10 cellular contexts compared by ENCODE assay signal in the genomic region with DNA sequence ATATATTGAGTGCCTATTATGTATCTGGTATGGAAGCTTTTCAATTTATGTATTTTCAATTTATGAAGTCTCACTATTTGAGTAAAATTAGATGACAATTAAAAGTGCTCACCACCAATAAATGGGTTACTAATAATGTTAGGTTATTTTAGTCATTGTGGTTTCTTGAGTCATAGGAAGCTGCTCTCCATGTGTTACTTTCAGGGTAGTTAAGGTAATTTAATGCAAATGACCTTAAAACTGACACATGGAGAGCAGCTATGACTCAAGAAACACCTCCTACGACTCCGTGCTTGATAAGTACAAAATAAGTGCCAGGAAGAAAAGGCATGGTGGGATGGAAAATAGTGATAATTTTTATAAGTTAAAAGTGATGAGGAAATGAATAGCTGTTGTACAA. TPM values are rescaled to one million over a fixed set of nuclear protein-coding genes. Genes with fewer than 3 reads are reported as not detected.
DNase-seq lines count a peak whose midpoint lies in the region; ATAC-seq and TF ChIP-seq lines count a peak whose summit lies in the region.
"Had no signal": no experiment of that assay in that cellular context is flagged by ENCODE, and none has a peak within 500 bp of the region (broad histone marks: within the 10 kb centered on the region; RNA-seq: fewer than 3 reads in every experiment).

No MANE protein-coding gene starts in this region.

- no peak overlapping the region for H3K27ac Mint-ChIP-seq in activated CD8-positive, alpha-beta T cell treated with anti-CD3 and anti-CD28 coated beads for 36 hours
- no peak overlapping the region for H3K27ac Mint-ChIP-seq in activated CD8-positive, alpha-beta T cell treated with anti-CD3 and anti-CD28 coated beads, Interleukin-2, amount 10 ng/mL, durations not matched to agents 7 days and 5 days
- H3K27ac Mint-ChIP-seq in stimulated activated naive B cell treated with anti-CD40 and anti-IgM and Interleukin-4, amounts not matched to agents 10 μg/mL and 1 μg/mL and 100 μg/mL, for 72 hours: no peak overlapping the region
- H3K27ac Mint-ChIP-seq in H9: no peak overlapping the region

- H3K18ac ChIP-seq in H9 (ENCODE audit: insufficient read length, low read depth, low read length): no peak overlapping the region

- H2BK120ac ChIP-seq in H9 (ENCODE audit: low read depth, low read length, poor library complexity, severe bottlenecking): no peak overlapping the region

- H3K9me3 ChIP-seq in SJCRH30 (replicated peaks): no peaks in the 10 kb centered on the region
- no peaks in the 10 kb centered on the region for H3K9me3 ChIP-seq in prostate gland
- H3K9me3 ChIP-seq in H9 (ENCODE audit: control insufficient read depth, low read depth, low read length): no peaks in the 10 kb centered on the region

- H4K8ac ChIP-seq in H9 (replicated peaks; ENCODE audit: insufficient read length, low read depth, low read length): no peak overlapping the region

- H3K56ac ChIP-seq in H9 (ENCODE audit: insufficient read length, low read depth, low read length): no peak overlapping the region

- TF ChIP-seq CTCF in activated CD8-positive, alpha-beta T cell treated with anti-CD3 and anti-CD28 coated beads for 36 hours (IDR thresholded peaks at IDR 0.05): no peak
- TF ChIP-seq CTCF in prostate gland (IDR thresholded peaks at IDR 0.05) (no peak), H9 (conservative IDR thresholded peaks at IDR 0.05) (no peak)

- H3K4me3 Mint-ChIP-seq in activated CD8-positive, alpha-beta T cell treated with anti-CD3 and anti-CD28 coated beads for 36 hours: no peak overlapping the region
- no peak overlapping the region for H3K4me3 Mint-ChIP-seq in activated CD8-positive, alpha-beta T cell treated with anti-CD3 and anti-CD28 coated beads, Interleukin-2, amount 10 ng/mL, durations not matched to agents 7 days and 5 days
- H3K4me3 Mint-ChIP-seq in stimulated activated naive B cell treated with anti-CD40 and anti-IgM and Interleukin-4, amounts not matched to agents 10 μg/mL and 1 μg/mL and 100 μg/mL, for 72 hours: no peak overlapping the region
- H3K4me3 Mint-ChIP-seq in H9: no peak overlapping the region

- H3K4me2 ChIP-seq in H9 (ENCODE audit: insufficient read depth, insufficient read length, low read length): no peak overlapping the region
- H3K4me2 ChIP-seq: KMS-11 had no signal

- no peak for TF ChIP-seq POLR2A in prostate gland (IDR thresholded peaks at IDR 0.05)

- H2BK20ac ChIP-seq in H9 (ENCODE audit: low read depth, low read length, poor library complexity, severe bottlenecking): no peak overlapping the region

- no peak overlapping the region for H4K91ac ChIP-seq in H9 (ENCODE audit: insufficient read length, low read depth, low read length)

- no peak overlapping the region for H3K4me3 ChIP-seq in SJCRH30
- H3K4me3 ChIP-seq in prostate gland: no peak overlapping the region
- H3K4me3 ChIP-seq: skin epidermis had no signal

- H3K36me3 ChIP-seq in SJCRH30: no peaks in the 10 kb centered on the region
- H3K36me3 ChIP-seq in prostate gland: no peaks in the 10 kb centered on the region

- ATAC-seq in activated CD8-positive, alpha-beta T cell treated with anti-CD3 and anti-CD28 coated beads for 36 hours: peak; percentile 65
- ATAC-seq in activated CD8-positive, alpha-beta T cell treated with anti-CD3 and anti-CD28 coated beads, Interleukin-2, amount 10 ng/mL, durations not matched to agents 7 days and 5 days: no peak
- peak; percentile 85 for ATAC-seq in HG02943 (IDR thresholded peaks at IDR 0.05; ENCODE audit: low read depth, unreplicated experiment)
- ATAC-seq in stimulated activated naive B cell treated with anti-CD40 and anti-IgM and Interleukin-4, amounts not matched to agents 10 μg/mL and 1 μg/mL and 100 μg/mL, for 72 hours (replicated peaks): peak; percentile 58 to 82

- H3K36me3 Mint-ChIP-seq in activated CD8-positive, alpha-beta T cell treated with anti-CD3 and anti-CD28 coated beads for 36 hours (ENCODE audit: low read depth): no peaks in the 10 kb centered on the region
- no peaks in the 10 kb centered on the region for H3K36me3 Mint-ChIP-seq in activated CD8-positive, alpha-beta T cell treated with anti-CD3 and anti-CD28 coated beads, Interleukin-2, amount 10 ng/mL, durations not matched to agents 7 days and 5 days (ENCODE audit: low read depth)
- no peaks in the 10 kb centered on the region for H3K36me3 Mint-ChIP-seq in stimulated activated naive B cell treated with anti-CD40 and anti-IgM and Interleukin-4, amounts not matched to agents 10 μg/mL and 1 μg/mL and 100 μg/mL, for 72 hours
- no peaks in the 10 kb centered on the region for H3K36me3 Mint-ChIP-seq in H9 (ENCODE audit: insufficient read depth in 1 of 3, low read depth in 3 of 3)

- H3K9me3 Mint-ChIP-seq in activated CD8-positive, alpha-beta T cell treated with anti-CD3 and anti-CD28 coated beads for 36 hours: peaks cover 5% of the 10 kb centered on the region
- no peaks in the 10 kb centered on the region for H3K9me3 Mint-ChIP-seq in activated CD8-positive, alpha-beta T cell treated with anti-CD3 and anti-CD28 coated beads, Interleukin-2, amount 10 ng/mL, durations not matched to agents 7 days and 5 days (ENCODE audit: insufficient read depth)
- H3K9me3 Mint-ChIP-seq in stimulated activated naive B cell treated with anti-CD40 and anti-IgM and Interleukin-4, amounts not matched to agents 10 μg/mL and 1 μg/mL and 100 μg/mL, for 72 hours: peaks cover 3 to 11% of the 10 kb centered on the region in 2 donors
- peaks cover 0 to 5% of the 10 kb centered on the region in 2 experiments; a peak in 2 of 5 replicates for H3K9me3 Mint-ChIP-seq in H9

- no peak overlapping the region for H3K4ac ChIP-seq in H9 (ENCODE audit: low read depth, low read length)

- no peak overlapping the region for H3K9ac ChIP-seq in H9 (ENCODE audit: extremely low read depth, insufficient read length, low read length)
- H3K9ac ChIP-seq: KMS-11 had no signal

- DNase-seq in activated CD8-positive, alpha-beta T cell treated with anti-CD3 and anti-CD28 coated beads for 36 hours: no peak
- DNase-seq in activated CD8-positive, alpha-beta T cell treated with anti-CD3 and anti-CD28 coated beads, Interleukin-2, amount 10 ng/mL, durations not matched to agents 7 days and 5 days: no peak
- DNase-seq in SJCRH30 (no peak), prostate gland (ENCODE audit: low spot score) (no peak), H9 (no peak), activated T-cell treated with anti-CD3 and anti-CD28 coated beads for 4 hours (no peak)
- DNase-seq in stimulated activated naive B cell treated with anti-CD40 and anti-IgM and Interleukin-4, amounts not matched to agents 10 μg/mL and 1 μg/mL and 100 μg/mL, for 72 hours: no peak

- H3K27ac ChIP-seq in SJCRH30: peak overlapping the region; percentile 48
- no peak overlapping the region for H3K27ac ChIP-seq in prostate gland
- no peak overlapping the region for H3K27ac ChIP-seq in H9 (ENCODE audit: insufficient read length, low read depth, low read length)
- H3K27ac ChIP-seq: KMS-11 had no signal

- H3K23me2 ChIP-seq in H9 (ENCODE audit: insufficient read length, low read depth, low read length, poor library complexity, severe bottlenecking): peaks cover 4% of the 10 kb centered on the region

- H3K27me3 Mint-ChIP-seq in activated CD8-positive, alpha-beta T cell treated with anti-CD3 and anti-CD28 coated beads for 36 hours: no peaks in the 10 kb centered on the region
- no peaks in the 10 kb centered on the region for H3K27me3 Mint-ChIP-seq in activated CD8-positive, alpha-beta T cell treated with anti-CD3 and anti-CD28 coated beads, Interleukin-2, amount 10 ng/mL, durations not matched to agents 7 days and 5 days (ENCODE audit: low read depth)
- no peaks in the 10 kb centered on the region for H3K27me3 Mint-ChIP-seq in stimulated activated naive B cell treated with anti-CD40 and anti-IgM and Interleukin-4, amounts not matched to agents 10 μg/mL and 1 μg/mL and 100 μg/mL, for 72 hours
- no peaks in the 10 kb centered on the region for H3K27me3 Mint-ChIP-seq in H9 (ENCODE audit: low read depth)

- H3K27me3 ChIP-seq in SJCRH30: no peaks in the 10 kb centered on the region
- H3K27me3 ChIP-seq in prostate gland (replicated peaks; ENCODE audit: insufficient read depth): no peaks in the 10 kb centered on the region
- H3K27me3 ChIP-seq in H9 (ENCODE audit: insufficient read depth, low read length): no peaks in the 10 kb centered on the region

- intact Hi-C loops in activated CD8-positive, alpha-beta T cell treated with anti-CD3 and anti-CD28 coated beads for 36 hours (cut with micrococcal nuclease): no loop called here
- intact Hi-C loops in prostate gland (cut with DNase I): no loop called here

- no peak overlapping the region for H2BK12ac ChIP-seq in H9 (ENCODE audit: insufficient read length, low read depth, low read length)

- H3K79me2 ChIP-seq in H9 (ENCODE audit: insufficient read depth, low read length): no peaks in the 10 kb centered on the region

- POLR2A ChIA-PET in activated CD8-positive, alpha-beta T cell treated with anti-CD3 and anti-CD28 coated beads for 36 hours (lab: Charles Lee): no interaction called here
- POLR2A ChIA-PET in activated CD8-positive, alpha-beta T cell treated with anti-CD3 and anti-CD28 coated beads, Interleukin-2, amount 10 ng/mL, durations not matched to agents 7 days and 5 days (lab: Charles Lee): no interaction called here

- H3T11ph ChIP-seq in H9 (ENCODE audit: low read length): no peak overlapping the region

- no peak overlapping the region for H3K14ac ChIP-seq in H9 (ENCODE audit: insufficient read depth, low read length)

- H4K20me1 ChIP-seq in H9 (ENCODE audit: control insufficient read depth, insufficient read depth, insufficient read length): no peaks in the 10 kb centered on the region

- H3K4me1 ChIP-seq in SJCRH30 (peaks cover 11% of the 10 kb centered on the region; the same call in 1 of the 2 replicates), prostate gland (replicated peaks) (no peaks in the 10 kb centered on the region), H9 (ENCODE audit: insufficient read depth, low read length) (no peaks in the 10 kb centered on the region)

- no peak overlapping the region for H2AFZ ChIP-seq in H9 (ENCODE audit: low read length)

- no peaks in the 10 kb centered on the region for H3K79me1 ChIP-seq in H9 (ENCODE audit: insufficient read depth, low read depth, low read length, poor library complexity, severe bottlenecking)

- CTCF ChIA-PET in activated CD8-positive, alpha-beta T cell treated with anti-CD3 and anti-CD28 coated beads for 36 hours (lab: Charles Lee): no interaction called here
- CTCF ChIA-PET in activated CD8-positive, alpha-beta T cell treated with anti-CD3 and anti-CD28 coated beads, Interleukin-2, amount 10 ng/mL, durations not matched to agents 7 days and 5 days (lab: Charles Lee): no interaction called here

- no peak overlapping the region for H2BK5ac ChIP-seq in H9 (ENCODE audit: insufficient read length, low read length)

- no peak overlapping the region for H3K23ac ChIP-seq in H9 (ENCODE audit: insufficient read length, low read depth, low read length)

- H2AK5ac ChIP-seq in H9 (ENCODE audit: insufficient read length, low read length): no peak overlapping the region

- no peak overlapping the region for H2BK15ac ChIP-seq in H9 (ENCODE audit: low read depth, low read length)

- peaks cover 10% of the 10 kb centered on the region for H3K4me1 Mint-ChIP-seq in activated CD8-positive, alpha-beta T cell treated with anti-CD3 and anti-CD28 coated beads for 36 hours (ENCODE audit: low read depth)
- H3K4me1 Mint-ChIP-seq in activated CD8-positive, alpha-beta T cell treated with anti-CD3 and anti-CD28 coated beads, Interleukin-2, amount 10 ng/mL, durations not matched to agents 7 days and 5 days (ENCODE audit: low read depth): no peaks in the 10 kb centered on the region
- H3K4me1 Mint-ChIP-seq in stimulated activated naive B cell treated with anti-CD40 and anti-IgM and Interleukin-4, amounts not matched to agents 10 μg/mL and 1 μg/mL and 100 μg/mL, for 72 hours: peaks cover 4 to 7% of the 10 kb centered on the region in 2 donors
- no peaks in the 10 kb centered on the region for H3K4me1 Mint-ChIP-seq in H9

- H4K5ac ChIP-seq in H9 (ENCODE audit: insufficient read length, low read depth, low read length): no peak overlapping the region

- 68% methylated on average over 2 of the region's 2 CpGs for WGBS in prostate gland
- WGBS in H9 (ENCODE audit: extremely low coverage, insufficient read length, low lambda C conversion rate): no CpG with 5 or more reads among the region's 2 CpGs

RNA-seq across cellular contexts. Expression of a gene that starts 16.5 kb away (rescaled TPM):
- not detected for total RNA-seq in activated CD8-positive, alpha-beta T cell treated with anti-CD3 and anti-CD28 coated beads for 36 hours
- total RNA-seq in activated CD8-positive, alpha-beta T cell treated with anti-CD3 and anti-CD28 coated beads, Interleukin-2, amount 10 ng/mL, durations not matched to agents 7 days and 5 days: not detected
- total RNA-seq in SJCRH30 (2014; rRNA removed; shearing (Covaris generic)): not detected in 2 replicates
- total RNA-seq in prostate gland: not detected
- not detected in 2 replicates for total RNA-seq in H9 (2021)
